ENCODE assay signal across 23 cellular contexts in genomic region chr4:107799634-107800033, GRCh38. TPM values are rescaled to one million over a fixed set of nuclear protein-coding genes. Genes with fewer than 3 reads are reported as not detected.
DNase-seq lines count a peak whose midpoint lies in the region; ATAC-seq and TF ChIP-seq lines count a peak whose summit lies in the region.
"Had no signal": no experiment of that assay in that cellular context is flagged by ENCODE, and none has a peak within 500 bp of the region (broad histone marks: within the 10 kb centered on the region; RNA-seq: fewer than 3 reads in every experiment).

No MANE protein-coding gene starts in this region.

- no peaks in the 10 kb centered on the region for H3K4me1 ChIP-seq in colonic mucosa
- peaks cover 13% of the 10 kb centered on the region for H3K4me1 ChIP-seq in mononuclear cell (ENCODE audit: insufficient read depth, low read length)
- H3K4me1 ChIP-seq in thoracic aorta (ENCODE audit: control insufficient read depth in 1 of 2, low read depth in 2 of 2): no peaks in the 10 kb centered on the region

- no peaks in the 10 kb centered on the region for H3K4me1 Mint-ChIP-seq in T-helper 2 cell treated with Interferon-gamma antibody and Interleukin-4, amounts not matched to agents 5 μg/mL and 100 μg/mL, for 36 hours (ENCODE audit: low read depth)
- H3K4me1 Mint-ChIP-seq: activated CD4-positive, alpha-beta T cell treated with anti-CD3 and anti-CD28 coated beads for 36 hours; CD8-positive, alpha-beta memory T cell; immature natural killer cell; naive B cell had no signal

- H3K9me3 ChIP-seq in colonic mucosa: no peaks in the 10 kb centered on the region
- no peaks in the 10 kb centered on the region for H3K9me3 ChIP-seq in mononuclear cell (ENCODE audit: low read depth, low read length)
- no peaks in the 10 kb centered on the region for H3K9me3 ChIP-seq in thoracic aorta

- H3K36me3 Mint-ChIP-seq in T-helper 2 cell treated with Interferon-gamma antibody and Interleukin-4, amounts not matched to agents 5 μg/mL and 100 μg/mL, for 36 hours (ENCODE audit: low read depth): no peaks in the 10 kb centered on the region
- H3K36me3 Mint-ChIP-seq: CD8-positive, alpha-beta memory T cell; immature natural killer cell; naive B cell had no signal

- H3K4me3 Mint-ChIP-seq in T-helper 2 cell treated with Interferon-gamma antibody and Interleukin-4, amounts not matched to agents 5 μg/mL and 100 μg/mL, for 36 hours: no peak overlapping the region
- H3K4me3 Mint-ChIP-seq: activated CD4-positive, alpha-beta T cell treated with anti-CD3 and anti-CD28 coated beads for 36 hours; CD8-positive, alpha-beta memory T cell had no signal

- peak overlapping the region; percentile 12 for H3K4me3 ChIP-seq in colonic mucosa
- H3K4me3 ChIP-seq in mononuclear cell (ENCODE audit: low read length): peak overlapping the region; percentile 19
- H3K4me3 ChIP-seq in thoracic aorta: peak overlapping the region; percentile 46
- H3K4me3 ChIP-seq: cardiac muscle cell, lung had no signal

- no peaks in the 10 kb centered on the region for H3K9me3 Mint-ChIP-seq in T-helper 2 cell treated with Interferon-gamma antibody and Interleukin-4, amounts not matched to agents 5 μg/mL and 100 μg/mL, for 36 hours

- no peaks in the 10 kb centered on the region for H3K36me3 ChIP-seq in colonic mucosa
- no peaks in the 10 kb centered on the region for H3K36me3 ChIP-seq in thoracic aorta
- H3K36me3 ChIP-seq: cardiac muscle cell had no signal

- H3K27ac ChIP-seq in colonic mucosa (peak overlapping the region; percentile 80), thoracic aorta (no peak overlapping the region)
- H3K27ac ChIP-seq: cardiac muscle cell, epithelial cell of prostate had no signal

- intact Hi-C loops in colonic mucosa (cut with DNase I): no loop called here

- H3K27me3 Mint-ChIP-seq in T-helper 2 cell treated with Interferon-gamma antibody and Interleukin-4, amounts not matched to agents 5 μg/mL and 100 μg/mL, for 36 hours (ENCODE audit: low read depth): peaks cover 13% of the 10 kb centered on the region

- H3K27me3 ChIP-seq in colonic mucosa (no peaks in the 10 kb centered on the region), mononuclear cell (ENCODE audit: insufficient read depth, low read length) (no peaks in the 10 kb centered on the region), thoracic aorta (replicated peaks; ENCODE audit: insufficient read depth) (no peaks in the 10 kb centered on the region)
- H3K27me3 ChIP-seq: cardiac muscle cell had no signal

- no peak overlapping the region for H3K27ac Mint-ChIP-seq in T-helper 2 cell treated with Interferon-gamma antibody and Interleukin-4, amounts not matched to agents 5 μg/mL and 100 μg/mL, for 36 hours
- H3K27ac Mint-ChIP-seq: activated CD4-positive, alpha-beta T cell treated with anti-CD3 and anti-CD28 coated beads for 36 hours; immature natural killer cell; naive B cell had no signal

- H3K9ac ChIP-seq in colonic mucosa (ENCODE audit: low read depth in 2 of 2, low read length in 2 of 2): peak overlapping the region in 1 of 2 donors; percentile 77

- DNase-seq in NOMO-1 treated with DMSO at 0.1 percent for 48 hours (lab: John Stamatoyannopoulos, UW; ENCODE audit: unreplicated experiment): peak; percentile 43
- no peak for DNase-seq in colonic mucosa
- DNase-seq in thoracic aorta (ENCODE audit: low spot score): no peak
- no peak for DNase-seq in T-helper 2 cell treated with Interferon-gamma antibody and Interleukin-4, amounts not matched to agents 5 μg/mL and 100 μg/mL, for 36 hours (ENCODE audit: low spot score)
- DNase-seq in glomerular visceral epithelial cell (ENCODE audit: extremely low spot score): no peak
- no peak for DNase-seq in EL
- DNase-seq: activated CD4-positive, alpha-beta T cell treated with anti-CD3 and anti-CD28 coated beads for 36 hours; activated naive CD4-positive, alpha-beta T cell treated with Interleukin-2 at 50 U/mL for 16 hours; activated T-cell treated with anti-CD3 and anti-CD28 coated beads, Interleukin-2, amount 50 U/mL, for 48 hours; CD8-positive, alpha-beta memory T cell; foreskin fibroblast; immature natural killer cell; naive B cell; NCI-H1048; NCI-H187; NCI-H69; stimulated activated CD4-positive, alpha-beta T cell treated with anti-CD3 and anti-CD28 coated beads, Interleukin-15, amount 100 ng/mL, for 24 hours; stimulated activated CD8-positive, alpha-beta memory T cell treated with anti-CD3 and anti-CD28 coated beads, Interleukin-4, amount 100 ng/mL, for 48 hours; substantia nigra had no signal

- no peak for TF ChIP-seq CTCF in colonic mucosa (IDR thresholded peaks at IDR 0.05)
- TF ChIP-seq CTCF in thoracic aorta (IDR thresholded peaks at IDR 0.05): no peak

- no peak for ATAC-seq in thoracic aorta (ENCODE audit: insufficient number of reproducible peaks, low FRiP score, low read depth)
- ATAC-seq: activated CD4-positive, alpha-beta T cell treated with anti-CD3 and anti-CD28 coated beads for 36 hours had no signal

RNA-seq across cellular contexts. Expression of gene SGMS2, which starts 25.1 kb away (rescaled TPM):
- 10 to 100 TPM; 34.9 to 49.1 TPM for total RNA-seq in colonic mucosa
- 8.6 TPM for total RNA-seq in mononuclear cell
- total RNA-seq in thoracic aorta: 100 to 1,000 TPM; 119 to 231 TPM
